Comparison of ENCODE assay signal across 11 cellular contexts in genomic region chr19:10896851-10897526, GRCh38. TPM values are rescaled to one million over a fixed set of nuclear protein-coding genes. Genes with fewer than 3 reads are reported as not detected.
DNase-seq lines count a peak whose midpoint lies in the region; ATAC-seq and TF ChIP-seq lines count a peak whose summit lies in the region.
"Had no signal": no experiment of that assay in that cellular context is flagged by ENCODE, and none has a peak within 500 bp of the region (broad histone marks: within the 10 kb centered on the region; RNA-seq: fewer than 3 reads in every experiment).

No MANE protein-coding gene starts in this region.

- peak overlapping the region; percentile 11 for H3K27ac ChIP-seq in angular gyrus (ENCODE audit: low read depth, low read length)

- no peaks in the 10 kb centered on the region for H3K27me3 Mint-ChIP-seq in osteocyte (ENCODE audit: unreplicated experiment)

- peaks cover 48% of the 10 kb centered on the region for H3K4me1 Mint-ChIP-seq in osteocyte (ENCODE audit: unreplicated experiment)

- H3K9me3 Mint-ChIP-seq in osteocyte (ENCODE audit: unreplicated experiment), result no peaks in the 10 kb centered on the region
- H3K9me3 Mint-ChIP-seq: neural crest cell had no signal

- ATAC-seq in GM18517 (IDR thresholded peaks at IDR 0.05; ENCODE audit: unreplicated experiment), result no peak

- peak overlapping the region; percentile 89 for H3K27ac Mint-ChIP-seq in osteocyte (ENCODE audit: unreplicated experiment)

- H3K36me3 Mint-ChIP-seq in osteocyte (ENCODE audit: unreplicated experiment), result no peaks in the 10 kb centered on the region

- no peak overlapping the region for H3K4me3 Mint-ChIP-seq in osteocyte (ENCODE audit: unreplicated experiment)
- H3K4me3 Mint-ChIP-seq: neural crest cell had no signal

- TF ChIP-seq CTCF in osteocyte (IDR thresholded peaks at IDR 0.05) (no peak), foreskin fibroblast (IDR thresholded peaks at IDR 0.05; ENCODE audit: low read depth, low read length) (no peak)

- H3K4me3 ChIP-seq in foreskin fibroblast (ENCODE audit: low read depth in 1 of 2, low read length in 2 of 2), result no peak overlapping the region

- DNase-seq in NCI-H748 (lab: John Stamatoyannopoulos, UW; ENCODE audit: unreplicated experiment), result peak; percentile 13
- no peak for DNase-seq in NCI-H748 treated with DMSO at 0.1 percent for 48 hours (lab: John Stamatoyannopoulos, UW)
- peak; percentile 83 for DNase-seq in NCI-H2107 treated with DMSO at 0.1 percent for 48 hours (lab: John Stamatoyannopoulos, UW; ENCODE audit: unreplicated experiment)
- no peak for DNase-seq in osteocyte (ENCODE audit: extremely low spot score, unreplicated experiment)
- no peak for DNase-seq in AML-193 (lab: John Stamatoyannopoulos, UW)
- no peak for DNase-seq in foreskin fibroblast
- DNase-seq: ACHN, NCI-H1694 had no signal

RNA-seq across cellular contexts. Expression of gene CARM1, which starts 25.6 kb away (rescaled TPM):
- total RNA-seq in osteocyte, result 66.7 and 70.8 TPM in 2 replicates

RNA-seq across cellular contexts. Expression of gene YIPF2, which starts 31.4 kb away (rescaled TPM):
- 68.4 and 79.5 TPM in 2 replicates for total RNA-seq in osteocyte

RNA-seq across cellular contexts. Expression of gene TIMM29, which starts 31.6 kb away (rescaled TPM):
- total RNA-seq in osteocyte, result 25.7 and 25.8 TPM in 2 replicates

RNA-seq across cellular contexts. Expression of gene C19orf38, which starts 48.8 kb away (rescaled TPM):
- total RNA-seq in osteocyte, result 0.27 TPM in 1 of 2 replicates, not detected in the other
- total RNA-seq: neural crest cell had no signal

Comparison
In these comparisons a context has a peak if more than half of its experiments do, and no peak if none do; other contexts are left out.
1. DNase-seq: peak in NCI-H748 (single experiment) and NCI-H2107 treated with DMSO at 0.1 percent for 48 hours (single experiment); none in NCI-H748 treated with DMSO at 0.1 percent for 48 hours (single experiment), osteocyte (single experiment), AML-193 (0 of 2) and foreskin fibroblast (0 of 2).